In the genomic region with DNA sequence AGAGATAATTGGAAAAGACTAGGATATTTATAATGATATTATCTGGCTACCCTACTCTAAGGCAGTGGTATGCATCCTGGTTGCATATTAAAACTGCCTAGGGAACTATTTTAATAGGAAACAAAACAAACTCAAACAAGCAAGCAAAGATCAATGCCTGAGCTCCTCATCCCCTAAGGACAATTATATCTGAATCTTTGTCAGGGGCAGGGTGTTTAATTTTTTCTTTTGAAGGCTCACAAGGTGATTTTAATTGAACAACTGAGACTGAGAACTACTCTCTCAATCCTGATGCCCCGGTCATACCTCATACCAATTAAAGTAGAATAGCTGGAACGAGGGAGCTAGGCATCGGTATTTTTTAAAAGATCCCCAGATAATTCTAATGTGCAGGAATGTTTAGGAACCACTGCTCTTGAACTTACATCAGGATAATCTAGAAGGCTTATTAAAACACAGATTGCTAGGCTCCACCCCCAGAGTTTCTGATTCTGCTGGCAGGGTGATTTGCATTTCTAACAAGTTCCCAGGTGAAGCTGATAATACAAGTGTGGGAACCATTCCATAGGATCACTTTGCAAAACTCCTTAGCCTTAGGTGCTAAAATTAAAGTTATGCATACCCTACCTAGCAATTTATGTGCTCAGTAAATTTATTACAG, we compare ENCODE assay signal across 17 cellular contexts.
A peak's percentile ranks its signal among the peaks of the same experiment; 100 is the strongest.
DNase-seq lines count a peak whose midpoint lies in the region; ATAC-seq and TF ChIP-seq lines count a peak whose summit lies in the region.
"Had no signal": no experiment of that assay in that cellular context is flagged by ENCODE, and none has a peak within 500 bp of the region (broad histone marks: within the 10 kb centered on the region; RNA-seq: fewer than 3 reads in every experiment).

No MANE protein-coding gene starts in this region.

- no peaks in the 10 kb centered on the region for H3K4me1 Mint-ChIP-seq in T-helper 17 cell
- H3K4me1 Mint-ChIP-seq in CD4-positive, alpha-beta memory T cell = no peaks in the 10 kb centered on the region

- no peaks in the 10 kb centered on the region for H3K27me3 Mint-ChIP-seq in T-helper 17 cell
- no peaks in the 10 kb centered on the region for H3K27me3 Mint-ChIP-seq in CD4-positive, alpha-beta memory T cell
- H3K27me3 Mint-ChIP-seq: CD4-positive, alpha-beta T cell had no signal

- no peak for TF ChIP-seq CTCF in SK-N-SH (IDR thresholded peaks at IDR 0.05)

- H3K27me3 ChIP-seq in SK-N-SH (ENCODE audit: insufficient read depth) = no peaks in the 10 kb centered on the region
- H3K27me3 ChIP-seq in CD4-positive, alpha-beta memory T cell (ENCODE audit: insufficient read depth, low read length) = no peaks in the 10 kb centered on the region
- H3K27me3 ChIP-seq in HAP-1 (ENCODE audit: low read depth) = no peaks in the 10 kb centered on the region

- H3K4me3 ChIP-seq in SK-N-SH (ENCODE audit: low read depth in 2 of 2, low read length in 1 of 2) (no peak overlapping the region), HAP-1 (no peak overlapping the region)
- H3K4me3 ChIP-seq in CD4-positive, alpha-beta memory T cell (ENCODE audit: low read length in 2 of 2) = no peak overlapping the region
- H3K4me3 ChIP-seq: A549 had no signal

- H3K36me3 ChIP-seq in SK-N-SH (replicated peaks in 1 of 2; ENCODE audit: control insufficient read depth in 1 of 2, insufficient read depth in 2 of 2, low read length in 1 of 2) (no peaks in the 10 kb centered on the region), HAP-1 (replicated peaks) (no peaks in the 10 kb centered on the region)
- H3K36me3 ChIP-seq in CD4-positive, alpha-beta memory T cell (ENCODE audit: insufficient read depth, low read length) = no peaks in the 10 kb centered on the region

- peaks cover 0 to 4% (median under 1%) of the 10 kb centered on the region in 8 donors for H3K9me3 Mint-ChIP-seq in CD4-positive, alpha-beta memory T cell
- H3K9me3 Mint-ChIP-seq: H9 had no signal

- no peaks in the 10 kb centered on the region for H3K36me3 Mint-ChIP-seq in T-helper 17 cell (ENCODE audit: low read depth)
- no peaks in the 10 kb centered on the region for H3K36me3 Mint-ChIP-seq in CD4-positive, alpha-beta memory T cell

- no peaks in the 10 kb centered on the region for H3K79me2 ChIP-seq in SK-N-SH (ENCODE audit: insufficient read depth)

- intact Hi-C loops in head of caudate nucleus (cut with DNase I) = no loop called here
- intact Hi-C loops in CD4-positive, alpha-beta memory T cell (cut with micrococcal nuclease) = no loop called here

- H4K20me1 ChIP-seq in SK-N-SH (ENCODE audit: insufficient read depth) = no peaks in the 10 kb centered on the region

- H2AFZ ChIP-seq in SK-N-SH (ENCODE audit: low read depth) = no peak overlapping the region

- POLR2A ChIA-PET in SK-N-SH (lab: Yijun Ruan, JAX) = no interaction called here
- POLR2A ChIA-PET in CD4-positive, alpha-beta memory T cell (lab: Charles Lee; ENCODE audit: partially characterized antibody) = no interaction called here

- no peak for TF ChIP-seq RAD21 in SK-N-SH (IDR thresholded peaks at IDR 0.05; ENCODE audit: low read length)

- H3K9me3 ChIP-seq in SK-N-SH = no peaks in the 10 kb centered on the region
- H3K9me3 ChIP-seq in T-helper 17 cell (ENCODE audit: control insufficient read depth, low read length, poor library complexity, severe bottlenecking) = no peaks in the 10 kb centered on the region
- no peaks in the 10 kb centered on the region for H3K9me3 ChIP-seq in CD4-positive, alpha-beta memory T cell (ENCODE audit: control insufficient read depth in 1 of 2, low read length in 2 of 2)
- H3K9me3 ChIP-seq in HAP-1 = no peaks in the 10 kb centered on the region
- H3K9me3 ChIP-seq: A549 had no signal

- H3K4me3 Mint-ChIP-seq in T-helper 17 cell = no peak overlapping the region
- H3K4me3 Mint-ChIP-seq in CD4-positive, alpha-beta memory T cell = no peak overlapping the region
- H3K4me3 Mint-ChIP-seq: CD4-positive, alpha-beta T cell; H9 had no signal

- H3K9me2 ChIP-seq in SK-N-SH = no peaks in the 10 kb centered on the region

- no peaks in the 10 kb centered on the region for H3F3A ChIP-seq in SK-N-SH (replicated peaks; ENCODE audit: insufficient read depth)

- H3K27ac ChIP-seq in SK-N-SH (ENCODE audit: low read depth in 2 of 2, low read length in 1 of 2) = no peak overlapping the region
- no peak overlapping the region for H3K27ac ChIP-seq in CD4-positive, alpha-beta memory T cell (ENCODE audit: low read depth, low read length)
- H3K27ac ChIP-seq: 22Rv1, A549, C4-2B had no signal

- no peak overlapping the region for H3K4me2 ChIP-seq in SK-N-SH
- H3K4me2 ChIP-seq: A549 had no signal

- CTCF ChIA-PET in SK-N-SH (lab: Yijun Ruan, JAX) = no interaction called here
- CTCF ChIA-PET in CD4-positive, alpha-beta memory T cell (lab: Charles Lee; ENCODE audit: partially characterized antibody) = no interaction called here

- H3K4me1 ChIP-seq in SK-N-SH (ENCODE audit: control insufficient read depth in 1 of 2, insufficient read depth in 2 of 2, low read depth in 1 of 2, low read length in 1 of 2) (no peaks in the 10 kb centered on the region; a peak in 1 of 4 replicates), HAP-1 (no peaks in the 10 kb centered on the region)
- H3K4me1 ChIP-seq in CD4-positive, alpha-beta memory T cell (ENCODE audit: insufficient read depth, low read length) = no peaks in the 10 kb centered on the region
- H3K4me1 ChIP-seq: A549 had no signal

- in situ Hi-C loops in HAP-1 (cut with MboI; ENCODE audit: low sequenced_read_pairs) = no loop called here

- 37% methylated on average over 3 of the region's 3 CpGs for WGBS in SK-N-SH (ENCODE audit: low lambda C conversion rate)

- no peak for TF ChIP-seq EP300 in SK-N-SH (IDR thresholded peaks at IDR 0.05; ENCODE audit: borderline replicate concordance in 1 of 2, low read depth in 1 of 2, low read length in 1 of 2)

- no peak overlapping the region for H3K27ac Mint-ChIP-seq in T-helper 17 cell
- no peak overlapping the region for H3K27ac Mint-ChIP-seq in CD4-positive, alpha-beta memory T cell
- H3K27ac Mint-ChIP-seq: CD4-positive, alpha-beta T cell; H9 had no signal

- no peak overlapping the region for H3K9ac ChIP-seq in SK-N-SH

- DNase-seq in SK-N-SH (no peak), NCI-H526 treated with DMSO at 0.1 percent for 48 hours (lab: John Stamatoyannopoulos, UW) (peak; percentile 69), head of caudate nucleus (peak in 23 of 42 donors; percentile 12 to 76 (median 37)), T-helper 17 cell (no peak), HAP-1 (ENCODE audit: low spot score in 2 of 2) (no peak)
- no peak for DNase-seq in CD4-positive, alpha-beta memory T cell
- DNase-seq: AML-193; CD4-positive, alpha-beta T cell; DMS153; DMS79; GF-D8; H9 had no signal

- ATAC-seq in SK-N-SH treated with all-trans-retinoic acid at 6 μM for 48 hours = peak; percentile 64
- ATAC-seq in T-helper 17 cell = no peak
- ATAC-seq: A549, HepG2 had no signal

TF ChIP-seq in SK-N-SH treated with all-trans-retinoic acid at 6 μM for 48 hours, 23 proteins besides CTCF, POLR2A, EP300 and RAD21 (continues in another document):
- TF ChIP-seq, protein P1, sequence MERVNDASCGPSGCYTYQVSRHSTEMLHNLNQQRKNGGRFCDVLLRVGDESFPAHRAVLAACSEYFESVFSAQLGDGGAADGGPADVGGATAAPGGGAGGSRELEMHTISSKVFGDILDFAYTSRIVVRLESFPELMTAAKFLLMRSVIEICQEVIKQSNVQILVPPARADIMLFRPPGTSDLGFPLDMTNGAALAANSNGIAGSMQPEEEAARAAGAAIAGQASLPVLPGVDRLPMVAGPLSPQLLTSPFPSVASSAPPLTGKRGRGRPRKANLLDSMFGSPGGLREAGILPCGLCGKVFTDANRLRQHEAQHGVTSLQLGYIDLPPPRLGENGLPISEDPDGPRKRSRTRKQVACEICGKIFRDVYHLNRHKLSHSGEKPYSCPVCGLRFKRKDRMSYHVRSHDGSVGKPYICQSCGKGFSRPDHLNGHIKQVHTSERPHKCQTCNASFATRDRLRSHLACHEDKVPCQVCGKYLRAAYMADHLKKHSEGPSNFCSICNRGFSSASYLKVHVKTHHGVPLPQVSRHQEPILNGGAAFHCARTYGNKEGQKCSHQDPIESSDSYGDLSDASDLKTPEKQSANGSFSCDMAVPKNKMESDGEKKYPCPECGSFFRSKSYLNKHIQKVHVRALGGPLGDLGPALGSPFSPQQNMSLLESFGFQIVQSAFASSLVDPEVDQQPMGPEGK (CRISPR knock-in tag; IDR thresholded peaks at IDR 0.05; ENCODE audit: borderline replicate concordance) = no peak

TF ChIP-seq in SK-N-SH, 30 proteins besides CTCF, POLR2A, EP300 and RAD21 (continues in another document):
- TF ChIP-seq, protein P2, sequence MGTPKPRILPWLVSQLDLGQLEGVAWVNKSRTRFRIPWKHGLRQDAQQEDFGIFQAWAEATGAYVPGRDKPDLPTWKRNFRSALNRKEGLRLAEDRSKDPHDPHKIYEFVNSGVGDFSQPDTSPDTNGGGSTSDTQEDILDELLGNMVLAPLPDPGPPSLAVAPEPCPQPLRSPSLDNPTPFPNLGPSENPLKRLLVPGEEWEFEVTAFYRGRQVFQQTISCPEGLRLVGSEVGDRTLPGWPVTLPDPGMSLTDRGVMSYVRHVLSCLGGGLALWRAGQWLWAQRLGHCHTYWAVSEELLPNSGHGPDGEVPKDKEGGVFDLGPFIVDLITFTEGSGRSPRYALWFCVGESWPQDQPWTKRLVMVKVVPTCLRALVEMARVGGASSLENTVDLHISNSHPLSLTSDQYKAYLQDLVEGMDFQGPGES (IDR thresholded peaks at IDR 0.05; ENCODE audit: low read depth, low read length) = no peak
- no peak for TF ChIP-seq TAF1 (IDR thresholded peaks at IDR 0.05; ENCODE audit: borderline replicate concordance, low read depth, low read length)
- no peak for TF ChIP-seq MXI1 (IDR thresholded peaks at IDR 0.05; ENCODE audit: low read depth, low read length)
- TF ChIP-seq, protein P3, sequence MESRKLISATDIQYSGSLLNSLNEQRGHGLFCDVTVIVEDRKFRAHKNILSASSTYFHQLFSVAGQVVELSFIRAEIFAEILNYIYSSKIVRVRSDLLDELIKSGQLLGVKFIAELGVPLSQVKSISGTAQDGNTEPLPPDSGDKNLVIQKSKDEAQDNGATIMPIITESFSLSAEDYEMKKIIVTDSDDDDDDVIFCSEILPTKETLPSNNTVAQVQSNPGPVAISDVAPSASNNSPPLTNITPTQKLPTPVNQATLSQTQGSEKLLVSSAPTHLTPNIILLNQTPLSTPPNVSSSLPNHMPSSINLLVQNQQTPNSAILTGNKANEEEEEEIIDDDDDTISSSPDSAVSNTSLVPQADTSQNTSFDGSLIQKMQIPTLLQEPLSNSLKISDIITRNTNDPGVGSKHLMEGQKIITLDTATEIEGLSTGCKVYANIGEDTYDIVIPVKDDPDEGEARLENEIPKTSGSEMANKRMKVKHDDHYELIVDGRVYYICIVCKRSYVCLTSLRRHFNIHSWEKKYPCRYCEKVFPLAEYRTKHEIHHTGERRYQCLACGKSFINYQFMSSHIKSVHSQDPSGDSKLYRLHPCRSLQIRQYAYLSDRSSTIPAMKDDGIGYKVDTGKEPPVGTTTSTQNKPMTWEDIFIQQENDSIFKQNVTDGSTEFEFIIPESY (IDR thresholded peaks at IDR 0.05; ENCODE audit: borderline replicate concordance, low read depth) = no peak
- no peak for TF ChIP-seq NFIC (IDR thresholded peaks at IDR 0.05; ENCODE audit: borderline replicate concordance)
- no peak for TF ChIP-seq FOXM1 (IDR thresholded peaks at IDR 0.05; ENCODE audit: low read depth)
- no peak for TF ChIP-seq FOSL2 (IDR thresholded peaks at IDR 0.05; ENCODE audit: borderline replicate concordance, low read depth)
- TF ChIP-seq JUND (IDR thresholded peaks at IDR 0.05) = no peak

Comparison
In these comparisons a context has a peak if more than half of its experiments do, and no peak if none do; other contexts are left out.
1. DNase-seq: peak in NCI-H526 treated with DMSO at 0.1 percent for 48 hours (single experiment) and head of caudate nucleus (23 of 42); none in SK-N-SH (single experiment), T-helper 17 cell (0 of 3), CD4-positive, alpha-beta memory T cell (0 of 5) and HAP-1 (0 of 2).